ENCODE assay signal across 12 cellular contexts in the genomic region with DNA sequence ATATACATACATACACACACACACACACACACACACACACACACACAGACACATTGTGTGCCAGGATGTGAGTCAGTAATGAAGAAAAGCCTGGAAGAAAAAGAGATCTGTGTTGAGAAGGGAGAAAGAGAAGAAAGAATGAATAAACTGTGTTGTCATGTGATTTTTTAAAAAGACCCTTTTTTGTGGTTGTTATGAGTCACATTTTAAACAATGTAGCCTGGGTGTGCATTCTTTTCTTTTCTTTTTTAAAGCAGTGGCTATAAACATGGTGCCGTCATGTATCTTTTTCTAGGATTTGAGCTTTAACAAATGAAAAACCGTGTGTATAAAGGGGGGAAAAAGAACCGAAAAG.
DNase-seq lines count a peak whose midpoint lies in the region; ATAC-seq and TF ChIP-seq lines count a peak whose summit lies in the region.
"Had no signal": no experiment of that assay in that cellular context is flagged by ENCODE, and none has a peak within 500 bp of the region (broad histone marks: within the 10 kb centered on the region; RNA-seq: fewer than 3 reads in every experiment).

No MANE protein-coding gene starts in this region.

- ATAC-seq in activated CD4-positive, alpha-beta T cell treated with anti-CD3 and anti-CD28 coated beads for 36 hours = peak; percentile 16
- ATAC-seq in HG02571 (IDR thresholded peaks at IDR 0.05; ENCODE audit: unreplicated experiment) = no peak

- H3K27ac Mint-ChIP-seq in activated CD4-positive, alpha-beta T cell treated with anti-CD3 and anti-CD28 coated beads for 36 hours = no peak overlapping the region
- H3K27ac Mint-ChIP-seq in chondrocyte (ENCODE audit: unreplicated experiment) = peak overlapping the region; percentile 57

- TF ChIP-seq CTCF in chondrocyte (IDR thresholded peaks at IDR 0.05) = no peak
- no peak for TF ChIP-seq CTCF in uterus (IDR thresholded peaks at IDR 0.05)

- peaks cover 11% of the 10 kb centered on the region for H3K4me1 Mint-ChIP-seq in activated CD4-positive, alpha-beta T cell treated with anti-CD3 and anti-CD28 coated beads for 36 hours
- peaks cover 37% of the 10 kb centered on the region for H3K4me1 Mint-ChIP-seq in chondrocyte (ENCODE audit: low read depth)

- intact Hi-C loops in activated CD4-positive, alpha-beta T cell treated with anti-CD3 and anti-CD28 coated beads for 36 hours (cut with DNase I, micrococcal nuclease) = loop anchor here in 1 of 2 experiments (5.0 kb wide), 1 partner anchor 178 kb away; no protein-coding TSS in a partner anchor
- intact Hi-C loops in uterus (cut with DNase I; ENCODE audit: low total_unique reads) = loop anchor here (10.0 kb wide), 1 partner anchor 115 kb away; no protein-coding TSS in a partner anchor

- H3K27ac ChIP-seq in uterus = peak overlapping the region; percentile 66 to 89

- H3K36me3 Mint-ChIP-seq in activated CD4-positive, alpha-beta T cell treated with anti-CD3 and anti-CD28 coated beads for 36 hours (ENCODE audit: low read depth) = no peaks in the 10 kb centered on the region
- H3K36me3 Mint-ChIP-seq in chondrocyte (ENCODE audit: low read depth) = no peaks in the 10 kb centered on the region

- no peak overlapping the region for H3K4me3 ChIP-seq in uterus

- H3K27me3 Mint-ChIP-seq in activated CD4-positive, alpha-beta T cell treated with anti-CD3 and anti-CD28 coated beads for 36 hours = peaks cover 21% of the 10 kb centered on the region
- no peaks in the 10 kb centered on the region for H3K27me3 Mint-ChIP-seq in chondrocyte (ENCODE audit: low read depth)

- CTCF ChIA-PET in activated CD4-positive, alpha-beta T cell treated with anti-CD3 and anti-CD28 coated beads for 36 hours (lab: Charles Lee) = interaction anchor here (0.6 to 1.6 kb wide), 3 partner anchors 12 to 156 kb away, joined by 3 to 6 read pairs (median 4); no protein-coding TSS in a partner anchor

- TF ChIP-seq POLR2A in uterus (IDR thresholded peaks at IDR 0.05) = no peak

- peak; percentile 14 for DNase-seq in activated CD4-positive, alpha-beta T cell treated with anti-CD3 and anti-CD28 coated beads for 36 hours
- DNase-seq in activated CD4-positive, alpha-beta T cell treated with anti-CD3 and anti-CD28 coated beads for 1 hour = no peak
- DNase-seq in chondrocyte (ENCODE audit: low spot score) (no peak), kidney glomerular epithelial cell (lab: John Stamatoyannopoulos, UW) (peak; percentile 28), uterus (no peak), NCI-H1092 treated with DMSO at 0.1 percent for 48 hours (lab: John Stamatoyannopoulos, UW) (no peak), amniotic stem cell (lab: John Stamatoyannopoulos, UW) (no peak)
- DNase-seq: ACHN; activated T-cell treated with anti-CD3 and anti-CD28 coated beads, Interleukin-2, amount 50 U/mL, for 1 hour; NCI-H1930; T1000 had no signal

- H3K4me1 ChIP-seq in uterus = peaks cover 0 to 7% of the 10 kb centered on the region in 2 donors

- POLR2A ChIA-PET in activated CD4-positive, alpha-beta T cell treated with anti-CD3 and anti-CD28 coated beads for 36 hours (lab: Charles Lee) = no interaction called here

- H3K27me3 ChIP-seq in uterus = no peaks in the 10 kb centered on the region

- H3K9me3 Mint-ChIP-seq in activated CD4-positive, alpha-beta T cell treated with anti-CD3 and anti-CD28 coated beads for 36 hours (ENCODE audit: low read depth) = no peaks in the 10 kb centered on the region
- H3K9me3 Mint-ChIP-seq in chondrocyte (ENCODE audit: low read depth) = no peaks in the 10 kb centered on the region

- no peaks in the 10 kb centered on the region for H3K9me3 ChIP-seq in uterus

- no peak overlapping the region for H3K4me3 Mint-ChIP-seq in activated CD4-positive, alpha-beta T cell treated with anti-CD3 and anti-CD28 coated beads for 36 hours
- H3K4me3 Mint-ChIP-seq in chondrocyte (ENCODE audit: unreplicated experiment) = no peak overlapping the region

- H3K36me3 ChIP-seq in uterus = no peaks in the 10 kb centered on the region

Comparison
In these comparisons a context has a peak if more than half of its experiments do, and no peak if none do; other contexts are left out.
1. DNase-seq: peak in activated CD4-positive, alpha-beta T cell treated with anti-CD3 and anti-CD28 coated beads for 36 hours (single experiment) and kidney glomerular epithelial cell (single experiment); none in activated CD4-positive, alpha-beta T cell treated with anti-CD3 and anti-CD28 coated beads for 1 hour (single experiment), chondrocyte (single experiment), uterus (0 of 2), NCI-H1092 treated with DMSO at 0.1 percent for 48 hours (single experiment) and amniotic stem cell (single experiment).